10 cellular contexts compared by ENCODE assay signal in genomic region chr13:77184455-77184854, GRCh38.
DNase-seq lines count a peak whose midpoint lies in the region; ATAC-seq lines count a peak whose summit lies in the region.
"Had no signal": no experiment of that assay in that cellular context is flagged by ENCODE, and none has a peak within 500 bp of the region (broad histone marks: within the 10 kb centered on the region; RNA-seq: fewer than 3 reads in every experiment).

No MANE protein-coding gene starts in this region.

- peaks cover 22% of the 10 kb centered on the region for H3K36me3 ChIP-seq in CD4-positive, alpha-beta memory T cell (ENCODE audit: insufficient read depth, low read length)

- H3K36me3 Mint-ChIP-seq in CD4-positive, alpha-beta memory T cell, result peaks cover 60 to 71% of the 10 kb centered on the region in 2 donors
- peaks cover 30% of the 10 kb centered on the region for H3K36me3 Mint-ChIP-seq in activated naive CD8-positive, alpha-beta T cell
- H3K36me3 Mint-ChIP-seq in immature natural killer cell, result peaks cover 43 to 57% (median 47%) of the 10 kb centered on the region in 3 donors

- H3K9me3 Mint-ChIP-seq in CD4-positive, alpha-beta memory T cell, result no peaks in the 10 kb centered on the region
- H3K9me3 Mint-ChIP-seq in activated naive CD8-positive, alpha-beta T cell (ENCODE audit: low read depth), result no peaks in the 10 kb centered on the region
- H3K9me3 Mint-ChIP-seq in immature natural killer cell, result no peaks in the 10 kb centered on the region

- POLR2A ChIA-PET in CD4-positive, alpha-beta memory T cell (lab: Charles Lee; ENCODE audit: partially characterized antibody), result interaction anchor here (1.2 kb wide), 1 partner anchor 145 kb away, joined by 4 read pairs; no protein-coding TSS in a partner anchor

- no peak overlapping the region for H3K4me3 ChIP-seq in CD4-positive, alpha-beta memory T cell (ENCODE audit: low read length in 2 of 2)

- peaks cover 15% of the 10 kb centered on the region for H3K4me1 ChIP-seq in CD4-positive, alpha-beta memory T cell (ENCODE audit: insufficient read depth, low read length)

- CTCF ChIA-PET in CD4-positive, alpha-beta memory T cell (lab: Charles Lee; ENCODE audit: partially characterized antibody), result interaction anchor here (2.5 kb wide), 1 partner anchor 293 kb away, joined by 10 read pairs; no protein-coding TSS in a partner anchor

- no peak for DNase-seq in CD4-positive, alpha-beta memory T cell
- DNase-seq in immature natural killer cell, result no peak
- DNase-seq in COR-L47 (lab: John Stamatoyannopoulos, UW), result no peak
- DNase-seq in anterior cingulate cortex (lab: John Stamatoyannopoulos, UW), result no peak
- no peak for DNase-seq in dedifferentiated amniotic fluid mesenchymal stem cell (ENCODE audit: extremely low spot score)
- DNase-seq: DMS53 had no signal

- peak overlapping the region in 5 of 7 donors; percentile 16 to 90 (median 71) for H3K27ac Mint-ChIP-seq in CD4-positive, alpha-beta memory T cell
- H3K27ac Mint-ChIP-seq in activated naive CD8-positive, alpha-beta T cell, result peak overlapping the region; percentile 77
- peak overlapping the region in 3 of 6 donors; percentile 17 to 67 (median 30) for H3K27ac Mint-ChIP-seq in immature natural killer cell

- H3K27me3 Mint-ChIP-seq in CD4-positive, alpha-beta memory T cell, result no peaks in the 10 kb centered on the region
- no peaks in the 10 kb centered on the region for H3K27me3 Mint-ChIP-seq in activated naive CD8-positive, alpha-beta T cell
- H3K27me3 Mint-ChIP-seq in immature natural killer cell (ENCODE audit: low read depth in 3 of 3), result no peaks in the 10 kb centered on the region

- H3K27me3 ChIP-seq in CD4-positive, alpha-beta memory T cell (ENCODE audit: insufficient read depth, low read length), result no peaks in the 10 kb centered on the region

- H3K4me1 Mint-ChIP-seq in CD4-positive, alpha-beta memory T cell, result peaks cover 11 to 17% (median 14%) of the 10 kb centered on the region in 4 donors
- H3K4me1 Mint-ChIP-seq in activated naive CD8-positive, alpha-beta T cell (ENCODE audit: low read depth), result peaks cover 16% of the 10 kb centered on the region
- peaks cover 0 to 14% of the 10 kb centered on the region in 2 donors for H3K4me1 Mint-ChIP-seq in immature natural killer cell

- H3K27ac ChIP-seq in CD4-positive, alpha-beta memory T cell (ENCODE audit: low read depth, low read length), result no peak overlapping the region

- peak; percentile 98 for ATAC-seq in GM19463 (IDR thresholded peaks at IDR 0.05; ENCODE audit: unreplicated experiment)
- ATAC-seq in HG03432 (IDR thresholded peaks at IDR 0.05; ENCODE audit: unreplicated experiment), result peak; percentile 99
- ATAC-seq: Panc1 had no signal

- H3K4me3 Mint-ChIP-seq in CD4-positive, alpha-beta memory T cell, result peak overlapping the region in 1 of 8 donors; percentile 1
- H3K4me3 Mint-ChIP-seq in activated naive CD8-positive, alpha-beta T cell, result no peak overlapping the region
- no peak overlapping the region for H3K4me3 Mint-ChIP-seq in immature natural killer cell

- H3K9me3 ChIP-seq in CD4-positive, alpha-beta memory T cell (ENCODE audit: control insufficient read depth in 1 of 2, low read length in 2 of 2), result no peaks in the 10 kb centered on the region

- intact Hi-C loops in CD4-positive, alpha-beta memory T cell (cut with micrococcal nuclease), result no loop called here
